ENCODE assay signal across 14 cellular contexts in genomic region chr3:31729082-31729481, GRCh38.
"Had no signal": no experiment of that assay in that cellular context is flagged by ENCODE, and none has a peak within 500 bp of the region (broad histone marks: within the 10 kb centered on the region; RNA-seq: fewer than 3 reads in every experiment).

No MANE protein-coding gene starts in this region.

- H3K4me3 Mint-ChIP-seq: activated CD4-positive, alpha-beta T cell treated with anti-CD3 and anti-CD28 coated beads, Interleukin-2, amount 10 ng/mL, durations not matched to agents 24 days and 14 days; activated T-helper 1 cell treated with anti-CD3 and anti-CD28 coated beads, Interleukin-12 subunit alpha, Interleukin-12 subunit beta, Interleukin-2, Interleukin-4 antibody, amounts not matched to agents 30 ng/mL and 10 ng/mL and 1 ng/mL, durations not matched to agents 14 hours and 24 hours and 36 hours; stimulated activated naive CD8-positive, alpha-beta T cell treated with anti-CD3 and anti-CD28 coated beads, Interleukin-15, Interleukin-2, amounts not matched to agents 100 ng/mL and 50 ng/mL, for 24 hours; WTC11 had no signal

- ATAC-seq: left lobe of liver, WTC11 had no signal

- H3K79me2 ChIP-seq: parathyroid adenoma had no signal

- H3K4me1 ChIP-seq: colonic mucosa, parathyroid adenoma, vagina had no signal

- H3K9ac ChIP-seq: parathyroid adenoma had no signal

- H3K9me3 Mint-ChIP-seq: activated CD4-positive, alpha-beta T cell treated with anti-CD3 and anti-CD28 coated beads, Interleukin-2, amount 10 ng/mL, durations not matched to agents 24 days and 14 days; activated T-helper 1 cell treated with anti-CD3 and anti-CD28 coated beads, Interleukin-12 subunit alpha, Interleukin-12 subunit beta, Interleukin-2, Interleukin-4 antibody, amounts not matched to agents 30 ng/mL and 10 ng/mL and 1 ng/mL, durations not matched to agents 14 hours and 24 hours and 36 hours; stimulated activated naive CD8-positive, alpha-beta T cell treated with anti-CD3 and anti-CD28 coated beads, Interleukin-15, Interleukin-2, amounts not matched to agents 100 ng/mL and 50 ng/mL, for 24 hours; WTC11 had no signal

- H3K27ac ChIP-seq: cardiac muscle cell, colonic mucosa, heart left ventricle, parathyroid adenoma, vagina had no signal

- H3K4me3 ChIP-seq: cardiac muscle cell, colonic mucosa, heart left ventricle, vagina had no signal

- H3K27me3 Mint-ChIP-seq: activated CD4-positive, alpha-beta T cell treated with anti-CD3 and anti-CD28 coated beads, Interleukin-2, amount 10 ng/mL, durations not matched to agents 24 days and 14 days had no signal

- H3K4me1 Mint-ChIP-seq: activated CD4-positive, alpha-beta T cell treated with anti-CD3 and anti-CD28 coated beads, Interleukin-2, amount 10 ng/mL, durations not matched to agents 24 days and 14 days had no signal

- H3K36me3 ChIP-seq: cardiac muscle cell, colonic mucosa, heart left ventricle, vagina had no signal

- H2AFZ ChIP-seq: parathyroid adenoma had no signal

- H3K27me3 ChIP-seq: cardiac muscle cell, colonic mucosa, heart left ventricle, vagina had no signal

- DNase-seq: activated CD4-positive, alpha-beta T cell treated with anti-CD3 and anti-CD28 coated beads, Interleukin-2, amount 10 ng/mL, durations not matched to agents 24 days and 14 days; activated naive CD4-positive, alpha-beta T cell; aorta; colonic mucosa; heart left ventricle; stimulated activated CD4-positive, alpha-beta T cell treated with anti-CD3 and anti-CD28 coated beads, Interleukin-4, amount 100 ng/mL, for 1 hour; stimulated activated CD8-positive, alpha-beta memory T cell treated with anti-CD3 and anti-CD28 coated beads, Interleukin-4, amount 100 ng/mL, for 48 hours had no signal

- H3K27ac Mint-ChIP-seq: activated CD4-positive, alpha-beta T cell treated with anti-CD3 and anti-CD28 coated beads, Interleukin-2, amount 10 ng/mL, durations not matched to agents 24 days and 14 days; activated T-helper 1 cell treated with anti-CD3 and anti-CD28 coated beads, Interleukin-12 subunit alpha, Interleukin-12 subunit beta, Interleukin-2, Interleukin-4 antibody, amounts not matched to agents 30 ng/mL and 10 ng/mL and 1 ng/mL, durations not matched to agents 14 hours and 24 hours and 36 hours; stimulated activated naive CD8-positive, alpha-beta T cell treated with anti-CD3 and anti-CD28 coated beads, Interleukin-15, Interleukin-2, amounts not matched to agents 100 ng/mL and 50 ng/mL, for 24 hours had no signal

- H3K9me3 ChIP-seq: colonic mucosa, heart left ventricle, vagina had no signal
